ENCODE assay signal across 31 cellular contexts in the genomic region with DNA sequence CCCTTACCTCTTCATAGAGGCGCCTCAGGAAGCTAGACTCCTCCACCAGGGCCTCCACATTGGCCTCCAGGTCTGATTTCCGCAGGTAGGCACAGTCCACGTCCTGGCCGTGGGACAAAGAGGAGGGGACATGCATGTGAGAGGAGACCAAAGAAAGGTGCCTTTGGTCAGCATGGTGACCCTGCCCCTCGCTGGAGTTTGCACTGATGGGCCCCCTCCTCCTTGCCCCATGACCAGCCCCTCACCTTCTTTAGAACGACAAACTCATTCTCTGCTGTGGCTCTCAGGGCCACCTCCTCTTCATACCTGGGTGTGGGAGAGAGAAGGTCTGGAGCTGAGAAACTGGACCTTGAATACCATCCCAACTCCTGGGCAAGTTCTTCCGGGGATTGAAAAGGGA. TPM values are rescaled to one million over a fixed set of nuclear protein-coding genes. Genes with fewer than 3 reads are reported as not detected.
DNase-seq lines count a peak whose midpoint lies in the region; ATAC-seq, FAIRE-seq and TF ChIP-seq lines count a peak whose summit lies in the region.
"Had no signal": no experiment of that assay in that cellular context is flagged by ENCODE, and none has a peak within 500 bp of the region (broad histone marks: within the 10 kb centered on the region; RNA-seq: fewer than 3 reads in every experiment).

No MANE protein-coding gene starts in this region.

- H3K18ac ChIP-seq in IMR-90 (ENCODE audit: low read depth, low read length), result no peak overlapping the region
- H3K18ac ChIP-seq in H1 (ENCODE audit: extremely low read depth, low read length), result no peak overlapping the region

- in situ Hi-C loops in IMR-90 (cut with MboI; ENCODE audit: low sequenced_read_pairs), result no loop called here

- H3K4me3 Mint-ChIP-seq in CD14-positive monocyte, result no peak overlapping the region
- H3K4me3 Mint-ChIP-seq: CD4-positive, alpha-beta T cell; CD8-positive, alpha-beta T cell had no signal

- H3K9ac ChIP-seq in IMR-90 (ENCODE audit: low read depth, low read length) (no peak overlapping the region), H1 (replicated peaks in 1 of 4; ENCODE audit: extremely low read depth in 1 of 4, low read depth in 3 of 4, low read length in 3 of 4) (no peak overlapping the region)
- H3K9ac ChIP-seq: BLaER1 had no signal

- no peaks in the 10 kb centered on the region for H3K36me3 Mint-ChIP-seq in CD14-positive monocyte
- H3K36me3 Mint-ChIP-seq: CD8-positive, alpha-beta T cell had no signal

- TF ChIP-seq POLR2A in IMR-90 (IDR thresholded peaks at IDR 0.05; ENCODE audit: low read depth, low read length) (no peak), H1 (IDR thresholded peaks at IDR 0.05; ENCODE audit: control extremely low read depth in 1 of 2, low read depth in 2 of 2, low read length in 2 of 2) (no peak)

- H4K91ac ChIP-seq in IMR-90 (ENCODE audit: insufficient read depth, low read depth, low read length) (no peak overlapping the region), H1 (replicated peaks; ENCODE audit: insufficient read length, low read length) (no peak overlapping the region)

- FAIRE-seq in H1 (lab: Jason Lieb, UNC) (no peak), D721Med (lab: Jason Lieb, UNC) (no peak)
- FAIRE-seq: A204.1, GM12878, GM12892, GM19239 had no signal

- H3K4me2 ChIP-seq in IMR-90 (ENCODE audit: low read depth, low read length) (no peak overlapping the region), H1 (ENCODE audit: insufficient read depth in 1 of 2, low read depth in 2 of 2, low read length in 2 of 2) (no peak overlapping the region), osteoblast (ENCODE audit: insufficient read depth, low read length) (no peak overlapping the region), OCI-LY7 (ENCODE audit: low read length) (no peak overlapping the region)
- H3K4me2 ChIP-seq: BLaER1 had no signal

- H4K8ac ChIP-seq in IMR-90 (ENCODE audit: low read depth in 2 of 2, low read length in 2 of 2), result no peak overlapping the region
- peak overlapping the region; percentile 53; the same call in 1 of the 2 replicates for H4K8ac ChIP-seq in H1 (ENCODE audit: extremely low read depth, insufficient read depth, low read length)

- dilution Hi-C loops in IMR-90 (cut with HindIII; ENCODE audit: low sequenced_read_pairs, unreplicated experiment), result no loop called here

- TF ChIP-seq CTCF in CD14-positive monocyte (IDR thresholded peaks at IDR 0.05), result no peak
- TF ChIP-seq CTCF in IMR-90 (conservative IDR thresholded peaks at IDR 0.05; ENCODE audit: low read depth, low read length), result no peak
- TF ChIP-seq CTCF in H1 (IDR thresholded peaks at IDR 0.05; ENCODE audit: control extremely low read depth in 1 of 3, insufficient read depth in 1 of 3, low read depth in 1 of 3, low read length in 3 of 3), result no peak
- TF ChIP-seq CTCF in osteoblast (IDR thresholded peaks at IDR 0.05; ENCODE audit: extremely low read depth, low read depth, low read length), result no peak
- TF ChIP-seq CTCF in D721Med (IDR thresholded peaks at IDR 0.05; ENCODE audit: insufficient read depth, missing control alignments), result no peak
- TF ChIP-seq CTCF in OCI-LY7 (conservative IDR thresholded peaks at IDR 0.05; ENCODE audit: low read length), result no peak

- H3K27ac ChIP-seq in IMR-90 (ENCODE audit: insufficient read depth, low read length) (no peak overlapping the region), H1 (ENCODE audit: low read depth, low read length) (no peak overlapping the region), osteoblast (ENCODE audit: low read depth, low read length) (no peak overlapping the region), OCI-LY7 (ENCODE audit: low read depth, low read length, poor library complexity, severe bottlenecking) (no peak overlapping the region)
- H3K27ac ChIP-seq: BLaER1 had no signal

- peak; percentile 1 for DNase-seq in CD14-positive monocyte (ENCODE audit: low spot score)
- no peak for DNase-seq in IMR-90
- no peak for DNase-seq in H1 (ENCODE audit: low read depth in 1 of 2, low spot score in 2 of 2)
- peak; percentile 56 for DNase-seq in osteoblast (ENCODE audit: insufficient read length, low spot score, missing footprints)
- no peak for DNase-seq in D721Med (ENCODE audit: insufficient read length, low spot score)
- no peak for DNase-seq in OCI-LY7 (ENCODE audit: low spot score)
- DNase-seq: 8988T; ACHN; BE2C; C1 segment of cervical spinal cord; Caco-2; Calu3; CD4-positive, alpha-beta T cell; CD8-positive, alpha-beta T cell; DMS 273 treated with DMSO at 0.1 percent for 48 hours; DMS153; DMS53; DMS79; DND-41; EL; GDM1 had no signal

- H3K27me3 ChIP-seq in IMR-90 (ENCODE audit: control insufficient read depth, insufficient read depth, low read length) (peaks cover 65% of the 10 kb centered on the region), H1 (replicated peaks in 1 of 4; ENCODE audit: control insufficient read depth in 3 of 4, extremely low read depth in 1 of 4, insufficient read depth in 3 of 4, low read length in 3 of 4) (no peaks in the 10 kb centered on the region), osteoblast (ENCODE audit: insufficient read depth, low read length) (peaks cover 26% of the 10 kb centered on the region)
- H3K27me3 ChIP-seq: BLaER1 had no signal

- TF ChIP-seq RAD21 in IMR-90 (IDR thresholded peaks at IDR 0.05; ENCODE audit: low read length) (no peak), H1 (IDR thresholded peaks at IDR 0.05 in 1 of 2, conservative IDR thresholded peaks at IDR 0.05 in 1 of 2; ENCODE audit: low read depth in 2 of 2, low read length in 2 of 2) (no peak)

- TF ChIP-seq EP300 in H1 (IDR thresholded peaks at IDR 0.05; ENCODE audit: borderline replicate concordance in 1 of 2, low read depth in 2 of 2, low read length in 2 of 2), result no peak

- POLR2A ChIA-PET in IMR-90 (lab: Charles Lee; ENCODE audit: unreplicated experiment) (no interaction called here), H1 (lab: Charles Lee; ENCODE audit: partially characterized antibody) (no interaction called here), OCI-LY7 (lab: Charles Lee) (interaction anchor here (0.6 to 0.7 kb wide), 2 partner anchors 9 to 628 kb away, joined by 3 to 5 read pairs; no protein-coding TSS in a partner anchor)

- no peak overlapping the region for H2BK5ac ChIP-seq in IMR-90 (ENCODE audit: low read depth, low read length, poor library complexity, severe bottlenecking)
- no peak overlapping the region for H2BK5ac ChIP-seq in H1 (ENCODE audit: low read depth, low read length)

- H3K4me3 ChIP-seq in IMR-90 (ENCODE audit: insufficient read depth, low read depth, low read length) (no peak overlapping the region), H1 (ENCODE audit: extremely low read depth in 1 of 4, insufficient read depth in 2 of 4, low read depth in 3 of 4, low read length in 4 of 4) (no peak overlapping the region), osteoblast (ENCODE audit: insufficient read depth, low read length) (no peak overlapping the region), OCI-LY7 (ENCODE audit: low read depth, low read length, poor library complexity, severe bottlenecking) (no peak overlapping the region)
- H3K4me3 ChIP-seq: BLaER1, GM12878 had no signal

- H2AK5ac ChIP-seq in IMR-90 (ENCODE audit: low read depth, low read length) (no peak overlapping the region), H1 (ENCODE audit: low read depth, low read length) (no peak overlapping the region)

- H3K14ac ChIP-seq in IMR-90 (replicated peaks; ENCODE audit: low read depth, low read length) (no peak overlapping the region), H1 (ENCODE audit: insufficient read length) (no peak overlapping the region)

- H2BK20ac ChIP-seq in IMR-90 (ENCODE audit: low read depth, low read length), result no peak overlapping the region
- no peak overlapping the region for H2BK20ac ChIP-seq in H1 (ENCODE audit: low read length)

- no peak overlapping the region for H3K27ac Mint-ChIP-seq in CD14-positive monocyte
- H3K27ac Mint-ChIP-seq: CD4-positive, alpha-beta T cell; CD8-positive, alpha-beta T cell had no signal

- no peaks in the 10 kb centered on the region for H3K9me2 ChIP-seq in OCI-LY7 (ENCODE audit: insufficient read depth, low read length)

- H3K9me3 ChIP-seq in IMR-90 (ENCODE audit: control insufficient read depth, insufficient read depth, low read length) (no peaks in the 10 kb centered on the region), H1 (ENCODE audit: insufficient read depth in 2 of 2, low read depth in 1 of 2, low read length in 1 of 2) (no peaks in the 10 kb centered on the region), osteoblast (ENCODE audit: low read depth, low read length) (no peaks in the 10 kb centered on the region), OCI-LY7 (ENCODE audit: low read length) (no peaks in the 10 kb centered on the region)
- H3K9me3 ChIP-seq: BE2C, BLaER1, Caco-2 had no signal

- no peaks in the 10 kb centered on the region for H4K20me1 ChIP-seq in IMR-90 (ENCODE audit: insufficient read depth, low read length)
- H4K20me1 ChIP-seq in H1 (replicated peaks in 1 of 2; ENCODE audit: control insufficient read depth in 1 of 2, insufficient read depth in 2 of 2, low read length in 2 of 2), result peaks cover 0 to 2% of the 10 kb centered on the region in 2 experiments
- H4K20me1 ChIP-seq in osteoblast (ENCODE audit: insufficient read depth, low read length), result no peaks in the 10 kb centered on the region
- H4K20me1 ChIP-seq in OCI-LY7 (ENCODE audit: insufficient read depth, low read length), result no peaks in the 10 kb centered on the region
- H4K20me1 ChIP-seq: BLaER1 had no signal

- H2BK15ac ChIP-seq in IMR-90 (ENCODE audit: low read depth, low read length) (no peak overlapping the region), H1 (ENCODE audit: low read length) (no peak overlapping the region)

- CTCF ChIA-PET in IMR-90 (lab: Yijun Ruan, JAX) (no interaction called here), H1 (lab: Charles Lee; ENCODE audit: partially characterized antibody) (interaction anchor here (0.9 to 6.7 kb wide), 20 partner anchors 8 to 521 kb away, joined by 3 to 88 read pairs (median 4); a partner anchor contains a TSS), OCI-LY7 (lab: Charles Lee; ENCODE audit: unreplicated experiment) (no interaction called here)

- BruUV-seq in IMR-90 (replicated peaks; lab: Mats Ljungman, UMichigan) (no TSS peak), OCI-LY7 (replicated peaks; lab: Mats Ljungman, UMichigan) (no TSS peak)

- H4K5ac ChIP-seq in IMR-90 (ENCODE audit: low read depth, low read length), result no peak overlapping the region
- no peak overlapping the region for H4K5ac ChIP-seq in H1 (ENCODE audit: insufficient read length, low read depth, low read length)

- H3K9me1 ChIP-seq in IMR-90 (ENCODE audit: insufficient read depth, low read length), result peaks cover 3% of the 10 kb centered on the region; the same call in 1 of the 2 replicates

- H3K9me3 Mint-ChIP-seq in CD14-positive monocyte, result no peaks in the 10 kb centered on the region
- H3K9me3 Mint-ChIP-seq: CD4-positive, alpha-beta T cell; CD8-positive, alpha-beta T cell had no signal

- peaks cover 6% of the 10 kb centered on the region for H3K4me1 Mint-ChIP-seq in CD14-positive monocyte

- H3K79me2 ChIP-seq in H1 (ENCODE audit: control insufficient read depth in 1 of 2, insufficient read depth in 2 of 2, low read length in 2 of 2) (no peaks in the 10 kb centered on the region), osteoblast (ENCODE audit: insufficient read depth, low read length) (no peaks in the 10 kb centered on the region), OCI-LY7 (ENCODE audit: insufficient read depth, low read depth, low read length) (no peaks in the 10 kb centered on the region)

- H3K23ac ChIP-seq in IMR-90 (ENCODE audit: low read depth, low read length) (no peak overlapping the region), H1 (ENCODE audit: insufficient read length) (no peak overlapping the region)

- H3K79me1 ChIP-seq in IMR-90 (ENCODE audit: low read depth in 1 of 2, low read length in 2 of 2), result no peaks in the 10 kb centered on the region
- no peaks in the 10 kb centered on the region for H3K79me1 ChIP-seq in H1 (ENCODE audit: low read depth, low read length)

- H2AFZ ChIP-seq in IMR-90 (replicated peaks; ENCODE audit: low read length, poor library complexity) (peak overlapping the region; percentile 11), H1 (ENCODE audit: low read length) (no peak overlapping the region), osteoblast (ENCODE audit: low read length) (no peak overlapping the region), OCI-LY7 (ENCODE audit: low read length) (no peak overlapping the region)

- WGBS in IMR-90 (ENCODE audit: extremely low coverage in 2 of 2, insufficient read length in 1 of 2), 2 experiments, result 100% methylated on average over 1 of the region's 7 CpGs; no CpG with 5 or more reads in 1 of the 2 experiments
- WGBS in H1 (ENCODE audit: extremely low coverage in 1 of 2, insufficient coverage in 1 of 2, insufficient read length in 1 of 2, insufficient replicate concordance in 2 of 2, low coverage in 1 of 2, low lambda C conversion rate in 2 of 2, missing lambda C conversion rate in 1 of 2), 2 experiments, result 85% methylated on average over 7 of the region's 7 CpGs; no CpG with 5 or more reads in 1 of the 2 experiments

- H3K4me1 ChIP-seq in IMR-90 (ENCODE audit: control insufficient read depth, insufficient read depth, low read length) (no peaks in the 10 kb centered on the region), H1 (replicated peaks in 1 of 4; ENCODE audit: control insufficient read depth in 3 of 4, insufficient read depth in 4 of 4, low read length in 3 of 4) (no peaks in the 10 kb centered on the region), osteoblast (ENCODE audit: insufficient read depth, low read length) (no peaks in the 10 kb centered on the region), OCI-LY7 (ENCODE audit: insufficient read depth, low read length, poor library complexity, severe bottlenecking) (peaks cover 16% of the 10 kb centered on the region)
- H3K4me1 ChIP-seq: BE2C, Caco-2 had no signal

- peaks cover 6 to 11% (median 7%) of the 10 kb centered on the region in 3 donors for H3K27me3 Mint-ChIP-seq in CD14-positive monocyte (ENCODE audit: low read depth in 3 of 3)

- H3K36me3 ChIP-seq in IMR-90 (ENCODE audit: control insufficient read depth, insufficient read depth, low read length) (no peaks in the 10 kb centered on the region), H1 (ENCODE audit: control insufficient read depth in 2 of 4, insufficient read depth in 4 of 4, low read length in 3 of 4) (no peaks in the 10 kb centered on the region), osteoblast (ENCODE audit: insufficient read depth, low read length) (no peaks in the 10 kb centered on the region), OCI-LY7 (ENCODE audit: insufficient read depth, low read length) (no peaks in the 10 kb centered on the region)
- H3K36me3 ChIP-seq: BE2C, BLaER1 had no signal

- H3K23me2 ChIP-seq in H1 (ENCODE audit: low read depth, low read length), result no peaks in the 10 kb centered on the region

- intact Hi-C loops in CD14-positive monocyte (cut with micrococcal nuclease), result no loop called here
- intact Hi-C loops in IMR-90 (cut with micrococcal nuclease), result no loop called here
- intact Hi-C loops in OCI-LY7 (cut with micrococcal nuclease; ENCODE audit: unreplicated experiment), result no loop called here

- H2BK120ac ChIP-seq in IMR-90 (ENCODE audit: low read depth, low read length) (no peak overlapping the region), H1 (replicated peaks; ENCODE audit: low read depth, low read length) (no peak overlapping the region)

- no peak overlapping the region for H2AK9ac ChIP-seq in IMR-90 (replicated peaks; ENCODE audit: low read depth, low read length, poor library complexity)

- H3K56ac ChIP-seq in IMR-90 (ENCODE audit: extremely low read depth, insufficient read depth, low read length) (no peak overlapping the region), H1 (replicated peaks; ENCODE audit: insufficient read length, low read depth, low read length) (no peak overlapping the region)

- H2BK12ac ChIP-seq in H1 (ENCODE audit: low read depth, low read length), result no peak overlapping the region

- H3K4ac ChIP-seq in IMR-90 (ENCODE audit: low read depth, low read length) (no peak overlapping the region), H1 (replicated peaks; ENCODE audit: insufficient read length, low read depth, low read length) (no peak overlapping the region)

- ATAC-seq in IMR-90 (ENCODE audit: low read depth) (no peak), GM18502 (IDR thresholded peaks at IDR 0.05; ENCODE audit: poor library complexity, unreplicated experiment) (no peak)
- ATAC-seq: CD8-positive, alpha-beta T cell had no signal

RNA-seq across cellular contexts. Expression of a gene that starts 3.2 kb away (rescaled TPM):
- not detected for polyA plus RNA-seq in CD14-positive monocyte
- total RNA-seq in IMR-90 (2012; rRNA removed), result not detected in 2 replicates
- polyA plus RNA-seq in IMR-90 (2012; rRNA removed), result not detected in 2 replicates
- polyA plus RNA-seq in IMR-90 (2012; cell fraction: cytosol; rRNA removed), result not detected in 2 replicates
- not detected in 2 replicates for polyA plus RNA-seq in IMR-90 (2012; cell fraction: nucleus; rRNA removed; ENCODE audit: low replicate concordance)
- total RNA-seq in H1 (2021; fragmentation: NEBNext Ultra II Directional; extraction: Animal tissue kit (Norgen Biotek cat#: 25700)), result not detected in 2 replicates
- polyA plus RNA-seq in H1 (2011; rRNA removed), result not detected in 2 replicates
- polyA plus RNA-seq in H1 (2011; cell fraction: cytosol; rRNA removed), result not detected
- not detected for polyA plus RNA-seq in H1 (2011; cell fraction: nucleus; rRNA removed)
- not detected in 4 replicates for polyA plus RNA-seq in H1 (2012, experiment 1 of 2)
- not detected for polyA plus RNA-seq in H1 (2012, experiment 2 of 2)
- polyA plus RNA-seq in H1 (2013, experiment 1 of 2), result not detected
- polyA plus RNA-seq in H1 (2013, experiment 2 of 2), result not detected
- not detected in 2 replicates for polyA minus RNA-seq in H1 (2011; rRNA and poly(A)+ RNA removed)
- polyA minus RNA-seq in H1 (2011; cell fraction: cytosol; rRNA and poly(A)+ RNA removed), result not detected
- polyA minus RNA-seq in H1 (2011; cell fraction: nucleus; rRNA and poly(A)+ RNA removed), result not detected
- not detected in 2 replicates for total RNA-seq in osteoblast
- not detected in 2 replicates for total RNA-seq in OCI-LY7 (2014; rRNA removed; shearing (Covaris generic))
- total RNA-seq in OCI-LY7 (2022), result not detected in 2 replicates
- total RNA-seq: A673; Caco-2; Calu3; CD4-positive, alpha-beta T cell; CD8-positive, alpha-beta T cell; G401 had no signal
- polyA plus RNA-seq: AG04450 had no signal

RNA-seq across cellular contexts. Expression of a gene that starts 21.4 kb away (rescaled TPM):
- polyA plus RNA-seq in CD14-positive monocyte (not detected), IMR-90 (2012; rRNA removed) (not detected in 2 replicates), H1 (2011; rRNA removed) (not detected in 2 replicates)
- total RNA-seq in IMR-90 (2012; rRNA removed) (not detected in 2 replicates), osteoblast (not detected in 2 replicates), OCI-LY7 (2022) (not detected in 2 replicates)
- not detected in 2 replicates for polyA plus RNA-seq in IMR-90 (2012; cell fraction: cytosol; rRNA removed)
- polyA plus RNA-seq in IMR-90 (2012; cell fraction: nucleus; rRNA removed; ENCODE audit: low replicate concordance), result not detected in 2 replicates
- total RNA-seq in H1 (2021; fragmentation: NEBNext Ultra II Directional; extraction: Animal tissue kit (Norgen Biotek cat#: 25700)), result not detected in 2 replicates
- polyA plus RNA-seq in H1 (2011; cell fraction: cytosol; rRNA removed), result not detected
- polyA plus RNA-seq in H1 (2011; cell fraction: nucleus; rRNA removed), result not detected
- polyA plus RNA-seq in H1 (2012, experiment 1 of 2), result not detected in 4 replicates
- not detected for polyA plus RNA-seq in H1 (2012, experiment 2 of 2)
- polyA plus RNA-seq in H1 (2013, experiment 1 of 2), result not detected
- polyA plus RNA-seq in H1 (2013, experiment 2 of 2), result not detected
- polyA minus RNA-seq in H1 (2011; rRNA and poly(A)+ RNA removed), result not detected in 2 replicates
- not detected for polyA minus RNA-seq in H1 (2011; cell fraction: cytosol; rRNA and poly(A)+ RNA removed)
- not detected for polyA minus RNA-seq in H1 (2011; cell fraction: nucleus; rRNA and poly(A)+ RNA removed)
- not detected in 2 replicates for total RNA-seq in OCI-LY7 (2014; rRNA removed; shearing (Covaris generic))
- total RNA-seq: A673; Caco-2; Calu3; CD4-positive, alpha-beta T cell; CD8-positive, alpha-beta T cell; Daoy; G401; GM12878 had no signal
- polyA plus RNA-seq: AG04450, GM12878 had no signal

RNA-seq across cellular contexts. Expression of a gene that starts 42.1 kb away (rescaled TPM):
- polyA plus RNA-seq in CD14-positive monocyte, result not detected
- not detected in 2 replicates for total RNA-seq in IMR-90 (2012; rRNA removed)
- polyA plus RNA-seq in IMR-90 (2012; rRNA removed), result not detected in 2 replicates
- not detected in 2 replicates for polyA plus RNA-seq in IMR-90 (2012; cell fraction: cytosol; rRNA removed)
- not detected in 2 replicates for polyA plus RNA-seq in IMR-90 (2012; cell fraction: nucleus; rRNA removed; ENCODE audit: low replicate concordance)
- total RNA-seq in H1 (2021; fragmentation: NEBNext Ultra II Directional; extraction: Animal tissue kit (Norgen Biotek cat#: 25700)), result not detected in 2 replicates
- not detected in 2 replicates for polyA plus RNA-seq in H1 (2011; rRNA removed)
- polyA plus RNA-seq in H1 (2011; cell fraction: cytosol; rRNA removed), result not detected
- not detected for polyA plus RNA-seq in H1 (2011; cell fraction: nucleus; rRNA removed)
- polyA plus RNA-seq in H1 (2012, experiment 1 of 2), result not detected in 4 replicates
- polyA plus RNA-seq in H1 (2012, experiment 2 of 2), result not detected
- polyA plus RNA-seq in H1 (2013, experiment 1 of 2), result not detected
- polyA plus RNA-seq in H1 (2013, experiment 2 of 2), result not detected
- not detected in 2 replicates for polyA minus RNA-seq in H1 (2011; rRNA and poly(A)+ RNA removed)
- not detected for polyA minus RNA-seq in H1 (2011; cell fraction: cytosol; rRNA and poly(A)+ RNA removed)
- not detected for polyA minus RNA-seq in H1 (2011; cell fraction: nucleus; rRNA and poly(A)+ RNA removed)
- total RNA-seq in osteoblast, result not detected in 2 replicates
- total RNA-seq in OCI-LY7 (2014; rRNA removed; shearing (Covaris generic)), result not detected in 2 replicates
- total RNA-seq in OCI-LY7 (2022), result not detected in 2 replicates
- total RNA-seq: A673; Caco-2; Calu3; CD4-positive, alpha-beta T cell; CD8-positive, alpha-beta T cell; Daoy; G401; GM12878 had no signal
- polyA plus RNA-seq: AG04450, GM12878 had no signal

RNA-seq across cellular contexts. Expression of a gene that starts 42.9 kb away (rescaled TPM):
- polyA plus RNA-seq in CD14-positive monocyte, result not detected
- not detected in 2 replicates for total RNA-seq in IMR-90 (2012; rRNA removed)
- polyA plus RNA-seq in IMR-90 (2012; rRNA removed), result not detected in 2 replicates
- polyA plus RNA-seq in IMR-90 (2012; cell fraction: cytosol; rRNA removed), result not detected in 2 replicates
- polyA plus RNA-seq in IMR-90 (2012; cell fraction: nucleus; rRNA removed; ENCODE audit: low replicate concordance), result not detected in 2 replicates
- total RNA-seq in H1 (2021; fragmentation: NEBNext Ultra II Directional; extraction: Animal tissue kit (Norgen Biotek cat#: 25700)), result not detected in 2 replicates
- not detected in 2 replicates for polyA plus RNA-seq in H1 (2011; rRNA removed)
- not detected for polyA plus RNA-seq in H1 (2011; cell fraction: cytosol; rRNA removed)
- polyA plus RNA-seq in H1 (2011; cell fraction: nucleus; rRNA removed), result not detected
- polyA plus RNA-seq in H1 (2012, experiment 1 of 2), result not detected in 4 replicates
- polyA plus RNA-seq in H1 (2012, experiment 2 of 2), result not detected
- polyA plus RNA-seq in H1 (2013, experiment 1 of 2), result not detected
- polyA plus RNA-seq in H1 (2013, experiment 2 of 2), result not detected
- polyA minus RNA-seq in H1 (2011; rRNA and poly(A)+ RNA removed), result not detected in 2 replicates
- polyA minus RNA-seq in H1 (2011; cell fraction: cytosol; rRNA and poly(A)+ RNA removed), result not detected
- polyA minus RNA-seq in H1 (2011; cell fraction: nucleus; rRNA and poly(A)+ RNA removed), result not detected
- total RNA-seq in osteoblast, result not detected in 2 replicates
- total RNA-seq in OCI-LY7 (2014; rRNA removed; shearing (Covaris generic)), result not detected in 2 replicates
- not detected in 2 replicates for total RNA-seq in OCI-LY7 (2022)
- total RNA-seq: A673; Caco-2; Calu3; CD4-positive, alpha-beta T cell; CD8-positive, alpha-beta T cell; Daoy; GM12878 had no signal
- polyA plus RNA-seq: GM12878 had no signal

Comparison
In these comparisons a context has a peak if more than half of its experiments do, and no peak if none do; other contexts are left out.
1. DNase-seq: peak in CD14-positive monocyte (single experiment) and osteoblast (single experiment); none in IMR-90 (single experiment), H1 (0 of 2), D721Med (single experiment) and OCI-LY7 (single experiment).